ENCODE assay signal across 13 cellular contexts in the genomic region with DNA sequence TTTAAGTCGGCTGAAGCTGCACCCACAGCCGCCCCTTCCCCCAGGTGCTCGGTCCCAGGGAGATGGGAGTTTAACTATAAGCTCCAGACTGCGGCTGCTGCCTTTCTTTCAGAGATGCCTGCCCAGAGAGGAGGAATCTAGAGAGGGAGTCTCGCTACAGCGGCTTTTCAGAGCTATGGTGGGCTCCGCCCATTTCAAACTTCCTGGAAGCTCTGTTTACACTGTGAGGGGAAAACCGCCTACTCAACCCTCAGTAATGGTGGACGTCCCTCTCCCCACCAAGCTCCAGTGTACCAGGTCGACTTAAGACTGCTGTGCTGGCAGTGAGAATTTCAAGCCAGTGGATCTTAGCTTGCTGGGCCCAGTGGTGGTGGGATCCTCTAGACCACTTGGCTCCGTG.
"Had no signal": no experiment of that assay in that cellular context is flagged by ENCODE, and none has a peak within 500 bp of the region (broad histone marks: within the 10 kb centered on the region; RNA-seq: fewer than 3 reads in every experiment).

No MANE protein-coding gene starts in this region.

- H3K9me3 Mint-ChIP-seq: activated naive CD4-positive, alpha-beta T cell treated with anti-CD3 and anti-CD28 coated beads, Interleukin-2, amount 50 U/mL, for 24 hours; activated T-cell treated with anti-CD3 and anti-CD28 coated beads, Interleukin-2, amount 50 U/mL, for 24 hours; stimulated activated effector memory CD8-positive, alpha-beta T cell treated with anti-CD3 and anti-CD28 coated beads, Interleukin-12 subunit alpha, Interleukin-12 subunit beta, amount 100 ng/mL, for 72 hours had no signal

- H3K27me3 Mint-ChIP-seq: activated CD4-positive, alpha-beta memory T cell treated with anti-CD3 and anti-CD28 coated beads, Interleukin-2, amount 10 ng/mL, durations not matched to agents 7 days and 5 days had no signal

- H2AFZ ChIP-seq: hepatocyte had no signal

- ATAC-seq: left lung; naive thymus-derived CD8-positive, alpha-beta T cell; stimulated activated effector memory CD8-positive, alpha-beta T cell treated with anti-CD3 and anti-CD28 coated beads, Interleukin-12 subunit alpha, Interleukin-12 subunit beta, amount 100 ng/mL, for 72 hours had no signal

- DNase-seq: activated CD4-positive, alpha-beta memory T cell treated with anti-CD3 and anti-CD28 coated beads, Interleukin-2, amount 10 ng/mL, durations not matched to agents 7 days and 5 days; activated CD4-positive, alpha-beta T cell treated with anti-CD3 and anti-CD28 coated beads for 4 hours; activated effector memory CD4-positive, alpha-beta T cell treated with Interleukin-2 at 50 U/mL for 16 hours; activated T-cell treated with anti-CD3 and anti-CD28 coated beads, Interleukin-2, amount 50 U/mL, for 24 hours; kidney; left lung; mammary epithelial cell; naive thymus-derived CD8-positive, alpha-beta T cell; posterior cingulate gyrus; retina had no signal

- H3K4me2 ChIP-seq: hepatocyte had no signal

- H3K27ac Mint-ChIP-seq: activated CD4-positive, alpha-beta memory T cell treated with anti-CD3 and anti-CD28 coated beads, Interleukin-2, amount 10 ng/mL, durations not matched to agents 7 days and 5 days; activated naive CD4-positive, alpha-beta T cell treated with anti-CD3 and anti-CD28 coated beads, Interleukin-2, amount 50 U/mL, for 24 hours; activated T-cell treated with anti-CD3 and anti-CD28 coated beads, Interleukin-2, amount 50 U/mL, for 24 hours; naive thymus-derived CD8-positive, alpha-beta T cell; stimulated activated effector memory CD8-positive, alpha-beta T cell treated with anti-CD3 and anti-CD28 coated beads, Interleukin-12 subunit alpha, Interleukin-12 subunit beta, amount 100 ng/mL, for 72 hours had no signal

- H3K36me3 ChIP-seq: left lung had no signal

- H3K79me2 ChIP-seq: hepatocyte had no signal

- H3K27ac ChIP-seq: hepatocyte, left lung had no signal

- H3K27me3 ChIP-seq: hepatocyte, left lung had no signal

- H3K4me1 Mint-ChIP-seq: activated CD4-positive, alpha-beta memory T cell treated with anti-CD3 and anti-CD28 coated beads, Interleukin-2, amount 10 ng/mL, durations not matched to agents 7 days and 5 days; activated naive CD4-positive, alpha-beta T cell treated with anti-CD3 and anti-CD28 coated beads, Interleukin-2, amount 50 U/mL, for 24 hours; naive thymus-derived CD8-positive, alpha-beta T cell; stimulated activated effector memory CD8-positive, alpha-beta T cell treated with anti-CD3 and anti-CD28 coated beads, Interleukin-12 subunit alpha, Interleukin-12 subunit beta, amount 100 ng/mL, for 72 hours had no signal

- H3K4me3 Mint-ChIP-seq: activated CD4-positive, alpha-beta memory T cell treated with anti-CD3 and anti-CD28 coated beads, Interleukin-2, amount 10 ng/mL, durations not matched to agents 7 days and 5 days; activated naive CD4-positive, alpha-beta T cell treated with anti-CD3 and anti-CD28 coated beads, Interleukin-2, amount 50 U/mL, for 24 hours; activated T-cell treated with anti-CD3 and anti-CD28 coated beads, Interleukin-2, amount 50 U/mL, for 24 hours; naive thymus-derived CD8-positive, alpha-beta T cell; stimulated activated effector memory CD8-positive, alpha-beta T cell treated with anti-CD3 and anti-CD28 coated beads, Interleukin-12 subunit alpha, Interleukin-12 subunit beta, amount 100 ng/mL, for 72 hours had no signal

- H3K36me3 Mint-ChIP-seq: activated naive CD4-positive, alpha-beta T cell treated with anti-CD3 and anti-CD28 coated beads, Interleukin-2, amount 50 U/mL, for 24 hours; naive thymus-derived CD8-positive, alpha-beta T cell; stimulated activated effector memory CD8-positive, alpha-beta T cell treated with anti-CD3 and anti-CD28 coated beads, Interleukin-12 subunit alpha, Interleukin-12 subunit beta, amount 100 ng/mL, for 72 hours had no signal

- H3K4me3 ChIP-seq: hepatocyte, left lung had no signal
